ENCODE assay signal across 9 cellular contexts in the genomic region with DNA sequence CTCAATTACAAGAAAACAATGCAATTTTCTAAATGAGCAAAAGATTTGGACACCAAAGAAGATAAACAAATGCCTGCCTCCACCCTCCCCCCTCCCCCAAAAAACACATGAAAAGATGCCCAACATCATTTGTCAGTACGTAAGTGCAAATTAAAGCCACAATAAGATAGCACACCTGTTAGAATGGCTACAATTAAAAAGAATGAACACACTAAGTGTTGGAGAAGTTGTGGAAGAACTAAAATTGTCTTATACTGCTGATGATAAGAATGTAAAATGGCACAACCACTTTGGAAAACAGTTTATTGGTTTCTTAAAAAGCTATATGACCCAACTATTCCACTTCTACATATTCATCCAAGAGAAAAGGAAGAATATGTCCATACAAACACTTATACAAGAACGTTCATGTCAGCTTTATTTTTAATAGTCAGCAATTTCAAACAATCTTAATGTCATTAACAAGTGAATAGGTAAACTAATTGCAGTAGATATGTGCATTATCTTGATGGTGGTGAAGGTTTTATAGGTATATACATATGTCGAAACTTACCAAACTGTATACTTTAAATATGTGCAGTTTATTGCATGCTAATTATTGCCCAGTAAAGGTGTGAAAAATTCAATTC. TPM values are rescaled to one million over a fixed set of nuclear protein-coding genes. Genes with fewer than 3 reads are reported as not detected.
"Had no signal": no experiment of that assay in that cellular context is flagged by ENCODE, and none has a peak within 500 bp of the region (broad histone marks: within the 10 kb centered on the region; RNA-seq: fewer than 3 reads in every experiment).

No MANE protein-coding gene starts in this region.

- ATAC-seq: HCT116 had no signal

- DNase-seq: GM23248, GOT3, H7, KBM-7 had no signal

- H2AFZ ChIP-seq: GM23248 had no signal

- H3K9ac ChIP-seq: GM23248 had no signal

- H3K27ac ChIP-seq: GM23248 had no signal

- H3K4me1 ChIP-seq: HAP-1 had no signal

- H3K4me3 ChIP-seq: GM23248, HAP-1 had no signal

- H3K36me3 ChIP-seq: HAP-1 had no signal

- FAIRE-seq: HTR-8/SVneo had no signal

RNA-seq across cellular contexts. Expression of gene IL20, which starts 10.4 kb away (rescaled TPM):
- total RNA-seq: GM23248, H4, H7, HT-29 had no signal
- polyA plus RNA-seq: GM23248 had no signal

RNA-seq across cellular contexts. Expression of gene IL24, which starts 21.4 kb away (rescaled TPM):
- total RNA-seq: H7, HT-29 had no signal

RNA-seq across cellular contexts. Expression of gene FCMR, which starts 45.9 kb away (rescaled TPM):
- total RNA-seq: H7 had no signal
